In the genomic region with DNA sequence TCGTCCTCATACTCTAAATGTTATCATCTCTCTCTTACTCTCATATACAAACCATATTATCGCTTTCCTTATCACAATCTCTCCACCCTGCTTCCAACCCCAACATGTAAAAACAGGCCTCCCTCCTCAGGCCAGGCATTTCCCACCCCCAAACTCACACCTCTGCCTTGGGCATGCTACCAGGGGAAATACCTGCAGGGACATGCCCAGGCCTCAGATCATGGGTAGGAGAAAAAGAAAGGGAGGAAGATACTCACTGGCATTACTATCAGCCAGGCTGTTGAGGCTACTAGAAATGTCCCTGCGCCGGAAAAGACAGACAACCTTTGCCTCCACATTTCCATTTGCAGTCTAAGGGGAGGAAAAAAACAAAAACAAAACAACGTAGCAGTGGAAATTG, we compare ENCODE assay signal across 8 cellular contexts. TPM values are rescaled to one million over a fixed set of nuclear protein-coding genes. Genes with fewer than 3 reads are reported as not detected.
DNase-seq lines count a peak whose midpoint lies in the region; ATAC-seq lines count a peak whose summit lies in the region.

No MANE protein-coding gene starts in this region.

- CTCF ChIA-PET in activated CD4-positive, alpha-beta T cell treated with anti-CD3 and anti-CD28 coated beads for 36 hours (lab: Charles Lee), result interaction anchor here (0.6 to 2.1 kb wide), 10 partner anchors 8 to 262 kb away, joined by 3 to 12 read pairs (median 4); a partner anchor contains a TSS

- peak overlapping the region; percentile 91 for H3K4me3 Mint-ChIP-seq in activated CD4-positive, alpha-beta T cell treated with anti-CD3 and anti-CD28 coated beads for 36 hours
- H3K4me3 Mint-ChIP-seq in activated naive CD8-positive, alpha-beta T cell treated with anti-CD3 and anti-CD28 coated beads for 36 hours, result peak overlapping the region; percentile 92

- H3K9me3 Mint-ChIP-seq in activated CD4-positive, alpha-beta T cell treated with anti-CD3 and anti-CD28 coated beads for 36 hours (ENCODE audit: low read depth), result no peaks in the 10 kb centered on the region
- peaks cover 1% of the 10 kb centered on the region for H3K9me3 Mint-ChIP-seq in activated naive CD8-positive, alpha-beta T cell treated with anti-CD3 and anti-CD28 coated beads for 36 hours

- peaks cover 74% of the 10 kb centered on the region for H3K36me3 Mint-ChIP-seq in activated CD4-positive, alpha-beta T cell treated with anti-CD3 and anti-CD28 coated beads for 36 hours (ENCODE audit: low read depth)
- H3K36me3 Mint-ChIP-seq in activated naive CD8-positive, alpha-beta T cell treated with anti-CD3 and anti-CD28 coated beads for 36 hours, result peaks cover 64% of the 10 kb centered on the region

- POLR2A ChIA-PET in activated CD4-positive, alpha-beta T cell treated with anti-CD3 and anti-CD28 coated beads for 36 hours (lab: Charles Lee), result interaction anchor here (0.6 to 3.3 kb wide), 11 partner anchors 8 to 256 kb away, joined by 3 to 81 read pairs (median 3); a partner anchor contains a TSS

- H3K27me3 Mint-ChIP-seq in activated CD4-positive, alpha-beta T cell treated with anti-CD3 and anti-CD28 coated beads for 36 hours, result no peaks in the 10 kb centered on the region
- no peaks in the 10 kb centered on the region for H3K27me3 Mint-ChIP-seq in activated naive CD8-positive, alpha-beta T cell treated with anti-CD3 and anti-CD28 coated beads for 36 hours

- intact Hi-C loops in activated CD4-positive, alpha-beta T cell treated with anti-CD3 and anti-CD28 coated beads for 36 hours (cut with DNase I, micrococcal nuclease), result loop anchor here (1.0 to 10.0 kb wide), 14 partner anchors 9 to 1645 kb away; a partner anchor contains a TSS

- peaks cover 48% of the 10 kb centered on the region for H3K4me1 Mint-ChIP-seq in activated CD4-positive, alpha-beta T cell treated with anti-CD3 and anti-CD28 coated beads for 36 hours
- peaks cover 36% of the 10 kb centered on the region for H3K4me1 Mint-ChIP-seq in activated naive CD8-positive, alpha-beta T cell treated with anti-CD3 and anti-CD28 coated beads for 36 hours

- no peak for ATAC-seq in activated CD4-positive, alpha-beta T cell treated with anti-CD3 and anti-CD28 coated beads for 36 hours
- ATAC-seq in GM19463 (IDR thresholded peaks at IDR 0.05; ENCODE audit: unreplicated experiment) (no peak), HG03342 (IDR thresholded peaks at IDR 0.05; ENCODE audit: unreplicated experiment) (no peak)

- peak; percentile 55 for DNase-seq in activated CD4-positive, alpha-beta T cell treated with anti-CD3 and anti-CD28 coated beads for 36 hours
- no peak for DNase-seq in activated CD4-positive, alpha-beta T cell treated with anti-CD3 and anti-CD28 coated beads for 4 hours
- DNase-seq in activated naive CD8-positive, alpha-beta T cell treated with anti-CD3 and anti-CD28 coated beads for 36 hours, result peak; percentile 25
- DNase-seq in islet precursor cell, result peak; percentile 45
- DNase-seq in substantia nigra (lab: John Stamatoyannopoulos, UW), result no peak
- no peak for DNase-seq in NCI-H2107 (lab: John Stamatoyannopoulos, UW)

- H3K27ac Mint-ChIP-seq in activated CD4-positive, alpha-beta T cell treated with anti-CD3 and anti-CD28 coated beads for 36 hours, result peak overlapping the region; percentile 96
- peak overlapping the region; percentile 95 for H3K27ac Mint-ChIP-seq in activated naive CD8-positive, alpha-beta T cell treated with anti-CD3 and anti-CD28 coated beads for 36 hours

- H3K27ac ChIP-seq in substantia nigra (ENCODE audit: low read depth, low read length, poor library complexity, severe bottlenecking), result peak overlapping the region; percentile 94

RNA-seq across cellular contexts. Expression of a gene that starts 1.8 kb away (rescaled TPM):
- 100 to 1,000 TPM; 159 to 179 TPM for total RNA-seq in activated CD4-positive, alpha-beta T cell treated with anti-CD3 and anti-CD28 coated beads for 36 hours
- 100 to 1,000 TPM; 196 to 200 TPM for total RNA-seq in activated naive CD8-positive, alpha-beta T cell treated with anti-CD3 and anti-CD28 coated beads for 36 hours

RNA-seq across cellular contexts. Expression of a gene that starts 8.6 kb away (rescaled TPM):
- 10 to 100 TPM; 32.5 to 36.0 TPM for total RNA-seq in activated CD4-positive, alpha-beta T cell treated with anti-CD3 and anti-CD28 coated beads for 36 hours
- total RNA-seq in activated naive CD8-positive, alpha-beta T cell treated with anti-CD3 and anti-CD28 coated beads for 36 hours, result 10 to 100 TPM; 29.1 to 32.2 TPM

RNA-seq across cellular contexts. Expression of a gene that starts 12.7 kb away (rescaled TPM):
- 100 to 1,000 TPM; 101 to 112 TPM for total RNA-seq in activated CD4-positive, alpha-beta T cell treated with anti-CD3 and anti-CD28 coated beads for 36 hours
- 100 to 1,000 TPM; 112 to 121 TPM for total RNA-seq in activated naive CD8-positive, alpha-beta T cell treated with anti-CD3 and anti-CD28 coated beads for 36 hours

RNA-seq across cellular contexts. Expression of a gene that starts 13.1 kb away (rescaled TPM):
- total RNA-seq in activated CD4-positive, alpha-beta T cell treated with anti-CD3 and anti-CD28 coated beads for 36 hours, result 1 to 10 TPM; 1.5 to 1.9 TPM
- total RNA-seq in activated naive CD8-positive, alpha-beta T cell treated with anti-CD3 and anti-CD28 coated beads for 36 hours, result 1 to 10 TPM; 2.0 to 2.8 TPM

RNA-seq across cellular contexts. Expression of a gene that starts 21.9 kb away (rescaled TPM):
- 10 to 100 TPM; 48.7 to 57.5 TPM for total RNA-seq in activated CD4-positive, alpha-beta T cell treated with anti-CD3 and anti-CD28 coated beads for 36 hours
- total RNA-seq in activated naive CD8-positive, alpha-beta T cell treated with anti-CD3 and anti-CD28 coated beads for 36 hours, result 10 to 100 TPM; 63.0 to 68.7 TPM

Comparison
In these comparisons a context has a peak if more than half of its experiments do, and no peak if none do; other contexts are left out.
1. DNase-seq: peak in activated CD4-positive, alpha-beta T cell treated with anti-CD3 and anti-CD28 coated beads for 36 hours (single experiment), activated naive CD8-positive, alpha-beta T cell treated with anti-CD3 and anti-CD28 coated beads for 36 hours (single experiment) and islet precursor cell (single experiment); none in activated CD4-positive, alpha-beta T cell treated with anti-CD3 and anti-CD28 coated beads for 4 hours (0 of 2), substantia nigra (0 of 49) and NCI-H2107 (single experiment).